ENCODE assay signal across 8 cellular contexts in genomic region chr14:52729925-52730707, GRCh38. TPM values are rescaled to one million over a fixed set of nuclear protein-coding genes. Genes with fewer than 3 reads are reported as not detected.
DNase-seq lines count a peak whose midpoint lies in the region; ATAC-seq, FAIRE-seq and TF ChIP-seq lines count a peak whose summit lies in the region.

Gene STYX (plus strand): TSS chr14:52730166. CDS start chr14:52730475, 309 bp downstream.

- peak; percentile 99 for FAIRE-seq in GM12891 (lab: Jason Lieb, UNC)
- peak; percentile 84 for FAIRE-seq in pancreas (lab: Jason Lieb, UNC)

- intact Hi-C loops in Right ventricle myocardium superior (cut with DNase I): no loop called here
- intact Hi-C loops in pancreas (cut with DNase I): no loop called here
- intact Hi-C loops in thyroid gland (cut with DNase I): no loop called here

- H3K4me1 ChIP-seq in pancreas: peaks cover 0 to 6% (median 0%) of the 10 kb centered on the region in 3 donors
- peaks cover 0 to 8% of the 10 kb centered on the region in 2 donors for H3K4me1 ChIP-seq in thyroid gland

- H3K27ac ChIP-seq in pancreas (peak within 1 kb of the TSS; percentile 73 to 83 (median 78)), thyroid gland (peak within 1 kb of the TSS; percentile 40 to 84 (median 54))

- H3K9me3 ChIP-seq in pancreas (no peaks in the 10 kb centered on the region), thyroid gland (no peaks in the 10 kb centered on the region)

- ATAC-seq in HG02798 (IDR thresholded peaks at IDR 0.05; ENCODE audit: poor library complexity, unreplicated experiment) (peak; percentile 95), Right ventricle myocardium superior (ENCODE audit: poor library complexity) (peak; percentile 100), pancreas (peak; percentile 97 to 99 (median 98))

- peaks cover 0 to 3% (median 2%) of the 10 kb centered on the region in 3 donors for H3K36me3 ChIP-seq in pancreas
- H3K36me3 ChIP-seq in thyroid gland: peaks cover 0 to 4% of the 10 kb centered on the region in 2 donors

- H3K27me3 ChIP-seq in pancreas (no peaks in the 10 kb centered on the region), thyroid gland (no peaks in the 10 kb centered on the region)

- DNase-seq in GM12891 (ENCODE audit: insufficient read length, low spot score) (peak; percentile 66), NCI-H1417 treated with DMSO at 0.1 percent for 48 hours (lab: John Stamatoyannopoulos, UW) (peak; percentile 99), SW 1271 (lab: John Stamatoyannopoulos, UW) (peak; percentile 94 to 97), Right ventricle myocardium superior (peak; percentile 100), pancreas (peak; percentile 98 to 99 (median 99)), thyroid gland (peak; percentile 100)
- peak; percentile 98 for DNase-seq in activated naive CD8-positive, alpha-beta T cell treated with anti-CD3 and anti-CD28 coated beads, Interleukin-2, amount 50 U/mL, for 16 hours (ENCODE audit: low read depth, low spot score)

- TF ChIP-seq CTCF in pancreas (IDR thresholded peaks at IDR 0.05) (peak in 2 of 4 donors; percentile 24 to 32), thyroid gland (IDR thresholded peaks at IDR 0.05) (peak in 2 of 6 experiments; percentile 6 to 7)

- whole genome bisulfite sequencing in pancreas, 2 donors: 0 to 1% methylated on average over 59 to 72 of the region's 72 CpGs
- WGBS in thyroid gland, 2 donors: 0% methylated on average over 15 to 41 of the region's 72 CpGs

- H3K4me3 ChIP-seq in pancreas (peak within 1 kb of the TSS; percentile 59 to 93 (median 90)), thyroid gland (replicated peaks in 1 of 3) (peak within 1 kb of the TSS; percentile 93 to 98 (median 93))

- TF ChIP-seq POLR2A in GM12891 (IDR thresholded peaks at IDR 0.05; ENCODE audit: low read depth, low read length) (peak; percentile 93), thyroid gland (IDR thresholded peaks at IDR 0.05) (peak in 1 of 2 donors; percentile 94)

TF ChIP-seq in GM12891, 5 proteins besides CTCF, POLR2A, EP300 and RAD21:
- TF ChIP-seq SPI1 (IDR thresholded peaks at IDR 0.05; ENCODE audit: low read depth, low read length): no peak
- peak; percentile 13; the same call in 1 of the 2 replicates for TF ChIP-seq POU2F2 (IDR thresholded peaks at IDR 0.05; ENCODE audit: low read depth, low read length)
- peak; percentile 87 for TF ChIP-seq POLR2AphosphoS5 (IDR thresholded peaks at IDR 0.05; ENCODE audit: low read depth, low read length)
- TF ChIP-seq TAF1 (IDR thresholded peaks at IDR 0.05; ENCODE audit: low read depth, low read length): peak; percentile 76; the same call in 1 of the 2 replicates
- TF ChIP-seq PAX5 (IDR thresholded peaks at IDR 0.05; ENCODE audit: insufficient read depth, low read length, severe bottlenecking): peak; percentile 10
TF ChIP-seq in GM12891: peak in this region for 4.

RNA-seq across cellular contexts. Expression of gene STYX, which starts in this region (rescaled TPM):
- polyA plus RNA-seq in GM12891 (2012; ENCODE audit: low read depth, missing spikeins): 4.3 TPM
- 11.8 TPM for total RNA-seq in Right ventricle myocardium superior
- 1 to 10 TPM; 4.5 to 7.8 (median 5.9) TPM for total RNA-seq in pancreas
- 1 to 10 TPM; 2.9 to 4.3 TPM for polyA plus RNA-seq in pancreas
- total RNA-seq in thyroid gland: 10 to 100 TPM; 13.7 to 17.1 (median 14.8) TPM

Comparison
In these comparisons a context has a peak if more than half of its experiments do, and no peak if none do; other contexts are left out.
1. Peak in every context shown above with its lines: DNase-seq, ATAC-seq, H3K4me3 ChIP-seq and H3K27ac ChIP-seq.